22 cellular contexts compared by ENCODE assay signal in the genomic region with DNA sequence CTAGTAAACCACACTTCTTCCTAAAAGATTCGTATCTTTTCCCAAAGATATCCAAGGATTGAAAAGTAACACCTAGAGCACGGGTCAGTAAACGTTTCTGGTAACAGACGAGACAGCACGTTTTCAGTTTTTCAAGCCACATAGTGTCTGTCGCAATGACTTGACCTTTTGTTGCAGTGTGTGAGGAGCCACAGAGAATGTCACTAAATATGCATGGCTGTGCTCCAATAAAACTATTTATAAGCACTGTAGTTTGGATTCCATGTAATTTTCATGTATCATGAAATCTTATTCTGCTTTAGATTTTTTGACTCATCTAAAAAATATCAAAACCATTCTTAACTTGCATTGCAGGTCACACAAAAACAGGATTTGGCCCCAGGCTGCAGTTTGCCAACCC. TPM values are rescaled to one million over a fixed set of nuclear protein-coding genes. Genes with fewer than 3 reads are reported as not detected.
DNase-seq lines count a peak whose midpoint lies in the region; ATAC-seq and TF ChIP-seq lines count a peak whose summit lies in the region.
"Had no signal": no experiment of that assay in that cellular context is flagged by ENCODE, and none has a peak within 500 bp of the region (broad histone marks: within the 10 kb centered on the region; RNA-seq: fewer than 3 reads in every experiment).

No MANE protein-coding gene starts in this region.

- ATAC-seq in Right ventricle myocardium inferior (peak; percentile 44), HG02981 (IDR thresholded peaks at IDR 0.05; ENCODE audit: unreplicated experiment) (no peak), GM23338 (no peak)
- ATAC-seq: pancreas had no signal

- no peaks in the 10 kb centered on the region for H3K36me3 Mint-ChIP-seq in GM23338 (ENCODE audit: low read depth)

- intact Hi-C loops in Right ventricle myocardium inferior (cut with DNase I) (no loop called here), cardiac septum (cut with DNase I) (no loop called here), adrenal gland (cut with DNase I) (no loop called here)

- peaks cover 13% of the 10 kb centered on the region for H3K9me3 Mint-ChIP-seq in GM23338
- H3K9me3 Mint-ChIP-seq: activated CD4-positive, alpha-beta T cell treated with anti-CD3 and anti-CD28 coated beads, Interleukin-2, amount 10 ng/mL, durations not matched to agents 7 days and 5 days; CD4-positive, alpha-beta T cell had no signal

- 25 to 36% (median 30%) methylated on average over 6 of the region's 6 CpGs for WGBS in adrenal gland, 4 donors

- no peak overlapping the region for H3K4me3 Mint-ChIP-seq in GM23338
- H3K4me3 Mint-ChIP-seq: activated CD4-positive, alpha-beta T cell treated with anti-CD3 and anti-CD28 coated beads, Interleukin-2, amount 10 ng/mL, durations not matched to agents 7 days and 5 days; CD4-positive, alpha-beta T cell had no signal

- no peak for TF ChIP-seq POLR2A in adrenal gland (IDR thresholded peaks at IDR 0.05)

- DNase-seq in Right ventricle myocardium inferior (ENCODE audit: missing footprints) (no peak), cardiac septum (ENCODE audit: low spot score) (no peak), adrenal gland (peak in 5 of 7 donors; percentile 42 to 76 (median 70)), hepatic stellate cell (ENCODE audit: low spot score) (peak; percentile 55), A172 (ENCODE audit: low spot score) (no peak), NCI-H2081 treated with DMSO at 0.1 percent for 48 hours (lab: John Stamatoyannopoulos, UW) (no peak), GM23338 (ENCODE audit: low spot score) (no peak)
- DNase-seq: activated CD4-positive, alpha-beta T cell treated with anti-CD3 and anti-CD28 coated beads, Interleukin-2, amount 10 ng/mL, durations not matched to agents 7 days and 5 days; activated naive CD4-positive, alpha-beta T cell treated with Interleukin-2 at 50 U/mL for 16 hours; activated T-cell treated with anti-CD3 and anti-CD28 coated beads for 4 hours; CD4-positive, alpha-beta T cell; cortex of kidney; DMS53; NCI-H1694 treated with DMSO at 0.1 percent for 48 hours; NCI-H226; pancreas; RPMI8226 had no signal

- no peak overlapping the region for H3K4me2 ChIP-seq in GM23338

- H3K27me3 ChIP-seq in adrenal gland (no peaks in the 10 kb centered on the region), GM23338 (ENCODE audit: insufficient read depth) (no peaks in the 10 kb centered on the region)
- H3K27me3 ChIP-seq: ascending aorta, pancreas had no signal

- no peaks in the 10 kb centered on the region for H3K79me2 ChIP-seq in GM23338 (replicated peaks; ENCODE audit: insufficient read depth)

- peaks cover 4% of the 10 kb centered on the region for H3K27me3 Mint-ChIP-seq in GM23338 (ENCODE audit: insufficient read depth, low read depth, poor library complexity)
- H3K27me3 Mint-ChIP-seq: activated CD4-positive, alpha-beta T cell treated with anti-CD3 and anti-CD28 coated beads, Interleukin-2, amount 10 ng/mL, durations not matched to agents 7 days and 5 days; CD4-positive, alpha-beta T cell had no signal

- H3K9me2 ChIP-seq in GM23338 (ENCODE audit: insufficient read depth) = no peaks in the 10 kb centered on the region

- TF ChIP-seq CTCF in adrenal gland (IDR thresholded peaks at IDR 0.05) (no peak), GM23338 (conservative IDR thresholded peaks at IDR 0.05; ENCODE audit: low read depth in 2 of 2) (no peak)

- H3K4me3 ChIP-seq in adrenal gland (no peak overlapping the region), GM23338 (no peak overlapping the region)
- H3K4me3 ChIP-seq: ascending aorta, lung, pancreas, skin epidermis, thoracic aorta had no signal

- H2AFZ ChIP-seq in GM23338 = no peak overlapping the region

- H3K9me3 ChIP-seq in adrenal gland (replicated peaks in 1 of 3) = no peaks in the 10 kb centered on the region
- H3K9me3 ChIP-seq: ascending aorta, pancreas, thoracic aorta had no signal

- H4K20me1 ChIP-seq in GM23338 (replicated peaks; ENCODE audit: insufficient read depth) = no peaks in the 10 kb centered on the region

- H3F3A ChIP-seq in GM23338 (replicated peaks; ENCODE audit: low read depth) = no peaks in the 10 kb centered on the region

- H3K4me1 ChIP-seq in adrenal gland (replicated peaks in 1 of 2) = peaks cover 9 to 25% of the 10 kb centered on the region in 2 donors
- no peaks in the 10 kb centered on the region for H3K4me1 ChIP-seq in GM23338 (ENCODE audit: insufficient read depth)

- no peak overlapping the region for H3K27ac Mint-ChIP-seq in GM23338
- H3K27ac Mint-ChIP-seq: activated CD4-positive, alpha-beta T cell treated with anti-CD3 and anti-CD28 coated beads, Interleukin-2, amount 10 ng/mL, durations not matched to agents 7 days and 5 days; CD4-positive, alpha-beta T cell had no signal

- no peaks in the 10 kb centered on the region for H3K4me1 Mint-ChIP-seq in GM23338
- H3K4me1 Mint-ChIP-seq: activated CD4-positive, alpha-beta T cell treated with anti-CD3 and anti-CD28 coated beads, Interleukin-2, amount 10 ng/mL, durations not matched to agents 7 days and 5 days had no signal

- no peaks in the 10 kb centered on the region for H3K36me3 ChIP-seq in adrenal gland (replicated peaks in 1 of 2)
- no peaks in the 10 kb centered on the region for H3K36me3 ChIP-seq in GM23338 (ENCODE audit: insufficient read depth)
- H3K36me3 ChIP-seq: ascending aorta, pancreas, thoracic aorta had no signal

- peak overlapping the region in 4 of 5 donors; percentile 26 to 80 (median 64) for H3K27ac ChIP-seq in adrenal gland
- H3K27ac ChIP-seq in GM23338 (ENCODE audit: low read depth) = no peak overlapping the region
- H3K27ac ChIP-seq: ascending aorta, pancreas, skin epidermis, thoracic aorta had no signal

TF ChIP-seq in GM23338, 12 proteins besides CTCF, POLR2A, EP300 and RAD21 (continues in another document):
- TF ChIP-seq, protein P1, sequence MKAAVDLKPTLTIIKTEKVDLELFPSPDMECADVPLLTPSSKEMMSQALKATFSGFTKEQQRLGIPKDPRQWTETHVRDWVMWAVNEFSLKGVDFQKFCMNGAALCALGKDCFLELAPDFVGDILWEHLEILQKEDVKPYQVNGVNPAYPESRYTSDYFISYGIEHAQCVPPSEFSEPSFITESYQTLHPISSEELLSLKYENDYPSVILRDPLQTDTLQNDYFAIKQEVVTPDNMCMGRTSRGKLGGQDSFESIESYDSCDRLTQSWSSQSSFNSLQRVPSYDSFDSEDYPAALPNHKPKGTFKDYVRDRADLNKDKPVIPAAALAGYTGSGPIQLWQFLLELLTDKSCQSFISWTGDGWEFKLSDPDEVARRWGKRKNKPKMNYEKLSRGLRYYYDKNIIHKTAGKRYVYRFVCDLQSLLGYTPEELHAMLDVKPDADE (IDR thresholded peaks at IDR 0.05) = no peak
- no peak for TF ChIP-seq ZNF331 (CRISPR knock-in tag; IDR thresholded peaks at IDR 0.05; ENCODE audit: low read depth)
- no peak for TF ChIP-seq POLR2AphosphoS5 (IDR thresholded peaks at IDR 0.05; ENCODE audit: low read depth)
- no peak for TF ChIP-seq ZNF114 (CRISPR knock-in tag; IDR thresholded peaks at IDR 0.05)
- TF ChIP-seq EZH2 (IDR thresholded peaks at IDR 0.05; ENCODE audit: low read depth, unreplicated experiment) = no peak
- no peak for TF ChIP-seq JUNB (IDR thresholded peaks at IDR 0.05; ENCODE audit: unreplicated experiment)
- TF ChIP-seq STAT1 (IDR thresholded peaks at IDR 0.05; ENCODE audit: unreplicated experiment) = no peak
- TF ChIP-seq REST (IDR thresholded peaks at IDR 0.05; ENCODE audit: unreplicated experiment) = no peak
- no peak for TF ChIP-seq EZH2phosphoT487 (IDR thresholded peaks at IDR 0.05; ENCODE audit: unreplicated experiment)
- TF ChIP-seq NANOG (IDR thresholded peaks at IDR 0.05; ENCODE audit: borderline replicate concordance) = no peak
- TF ChIP-seq CREB1 (CRISPR knock-in tag; IDR thresholded peaks at IDR 0.05; ENCODE audit: low read depth) = no peak

RNA-seq across cellular contexts. Expression of gene MICAL3, which starts 18.3 kb away (rescaled TPM):
- total RNA-seq in Right ventricle myocardium inferior = 85.7 TPM
- 126 TPM for total RNA-seq in cardiac septum
- total RNA-seq in adrenal gland = 10 to 100 TPM; 26.4 to 82.6 (median 43.8) TPM
- 10 to 100 TPM; 10.9 to 36.0 (median 17.1) TPM for polyA plus RNA-seq in adrenal gland
- 13.4 and 15.2 TPM in 2 replicates for total RNA-seq in A172 (2014; rRNA removed; shearing (Covaris generic))
- total RNA-seq in GM23338 (2014; rRNA removed; shearing (Covaris generic)) = 28.8 and 33.9 TPM in 2 replicates
- polyA plus RNA-seq in GM23338 (2016; fragmentation: Nextera tagmentation; extraction: Ambion mirVana) = 10.1 and 11.4 TPM in 2 replicates

RNA-seq across cellular contexts. Expression of gene PEX26, which starts 35.1 kb away (rescaled TPM):
- total RNA-seq in Right ventricle myocardium inferior = 19.4 TPM
- 24.9 TPM for total RNA-seq in cardiac septum
- total RNA-seq in adrenal gland = 10 to 100 TPM; 16.7 to 57.8 (median 41.0) TPM
- 10 to 100 TPM in 2 of 3 donors, 1 to 10 TPM in 1; 8.4 to 23.9 (median 15.8) TPM for polyA plus RNA-seq in adrenal gland
- total RNA-seq in A172 (2014; rRNA removed; shearing (Covaris generic)) = 12.4 and 15.9 TPM in 2 replicates
- total RNA-seq in GM23338 (2014; rRNA removed; shearing (Covaris generic)) = 43.0 and 48.9 TPM in 2 replicates
- polyA plus RNA-seq in GM23338 (2016; fragmentation: Nextera tagmentation; extraction: Ambion mirVana) = 3.6 and 4.0 TPM in 2 replicates

Comparison
In these comparisons a context has a peak if more than half of its experiments do, and no peak if none do; other contexts are left out.
1. DNase-seq: peak in adrenal gland (5 of 7) and hepatic stellate cell (single experiment); none in Right ventricle myocardium inferior (single experiment), cardiac septum (single experiment), A172 (single experiment), NCI-H2081 treated with DMSO at 0.1 percent for 48 hours (single experiment) and GM23338 (single experiment).